Comparison of ENCODE assay signal across 15 cellular contexts in genomic region chr13:77305276-77305675, GRCh38. TPM values are rescaled to one million over a fixed set of nuclear protein-coding genes. Genes with fewer than 3 reads are reported as not detected.
DNase-seq lines count a peak whose midpoint lies in the region; ATAC-seq, FAIRE-seq and TF ChIP-seq lines count a peak whose summit lies in the region.
"Had no signal": no experiment of that assay in that cellular context is flagged by ENCODE, and none has a peak within 500 bp of the region (broad histone marks: within the 10 kb centered on the region; RNA-seq: fewer than 3 reads in every experiment).

No MANE protein-coding gene starts in this region.

- peaks cover 0 to 3% (median 0%) of the 10 kb centered on the region in 7 donors for H3K9me3 Mint-ChIP-seq in CD4-positive, CD25-positive, alpha-beta regulatory T cell
- H3K9me3 Mint-ChIP-seq in HFFc6 (no peaks in the 10 kb centered on the region), T-cell (no peaks in the 10 kb centered on the region), memory B cell (peaks cover 4% of the 10 kb centered on the region)

- peaks cover 62 to 93% (median 79%) of the 10 kb centered on the region in 4 donors for H3K4me1 Mint-ChIP-seq in CD4-positive, CD25-positive, alpha-beta regulatory T cell
- peaks cover 84% of the 10 kb centered on the region for H3K4me1 Mint-ChIP-seq in HFFc6 (ENCODE audit: low read depth)
- peaks cover 89 to 96% (median 90%) of the 10 kb centered on the region in 3 donors for H3K4me1 Mint-ChIP-seq in T-cell
- peaks cover 52% of the 10 kb centered on the region for H3K4me1 Mint-ChIP-seq in memory B cell

- no peak overlapping the region for H3K27ac ChIP-seq in CD4-positive, CD25-positive, alpha-beta regulatory T cell (ENCODE audit: insufficient read depth, low read length, poor library complexity, severe bottlenecking)
- H3K27ac ChIP-seq in ovary (peak overlapping the region in 1 of 2 donors; percentile 22), pancreas (no peak overlapping the region)

- H3K4me3 ChIP-seq in CD4-positive, CD25-positive, alpha-beta regulatory T cell (ENCODE audit: low read depth, low read length) = peak overlapping the region; percentile 12
- no peak overlapping the region for H3K4me3 ChIP-seq in ovary
- no peak overlapping the region for H3K4me3 ChIP-seq in pancreas

- CTCF ChIA-PET in T-cell (lab: Charles Lee) = no interaction called here

- no peak for TF ChIP-seq EP300 in ovary (IDR thresholded peaks at IDR 0.05)

- H3K4me1 ChIP-seq in CD4-positive, CD25-positive, alpha-beta regulatory T cell (ENCODE audit: control insufficient read depth, insufficient read depth, low read length, poor library complexity, severe bottlenecking) = peaks cover 71% of the 10 kb centered on the region
- peaks cover 9% of the 10 kb centered on the region for H3K4me1 ChIP-seq in ovary (ENCODE audit: insufficient read depth)
- H3K4me1 ChIP-seq in pancreas = peaks cover 16 to 34% (median 22%) of the 10 kb centered on the region in 3 donors

- H3K27ac Mint-ChIP-seq in CD4-positive, CD25-positive, alpha-beta regulatory T cell = peak overlapping the region in 1 of 3 donors; percentile 41
- peak overlapping the region; percentile 70 for H3K27ac Mint-ChIP-seq in HFFc6
- peak overlapping the region; percentile 15 to 60 for H3K27ac Mint-ChIP-seq in T-cell
- peak overlapping the region; percentile 17 for H3K27ac Mint-ChIP-seq in memory B cell
- H3K27ac Mint-ChIP-seq: stimulated activated naive CD8-positive, alpha-beta T cell treated with anti-CD3 and anti-CD28 coated beads, Interleukin-15, amount 100 ng/mL, for 72 hours had no signal

- TF ChIP-seq CTCF in HFFc6 (IDR thresholded peaks at IDR 0.05) (no peak), ovary (IDR thresholded peaks at IDR 0.05) (no peak), pancreas (IDR thresholded peaks at IDR 0.05) (no peak)

- no peaks in the 10 kb centered on the region for H3K27me3 Mint-ChIP-seq in CD4-positive, CD25-positive, alpha-beta regulatory T cell
- no peaks in the 10 kb centered on the region; the same call in 1 of the 2 replicates for H3K27me3 Mint-ChIP-seq in HFFc6 (ENCODE audit: insufficient read depth)
- H3K27me3 Mint-ChIP-seq in T-cell = no peaks in the 10 kb centered on the region
- H3K27me3 Mint-ChIP-seq in memory B cell = no peaks in the 10 kb centered on the region
- H3K27me3 Mint-ChIP-seq: stimulated activated naive CD8-positive, alpha-beta T cell treated with anti-CD3 and anti-CD28 coated beads, Interleukin-15, amount 100 ng/mL, for 72 hours had no signal

- peak overlapping the region in 2 of 4 donors; percentile 45 to 67 for H3K4me3 Mint-ChIP-seq in CD4-positive, CD25-positive, alpha-beta regulatory T cell
- H3K4me3 Mint-ChIP-seq in HFFc6 (no peak overlapping the region), T-cell (peak overlapping the region in 2 of 3 donors; percentile 3 to 7), memory B cell (no peak overlapping the region)
- H3K4me3 Mint-ChIP-seq: stimulated activated naive CD8-positive, alpha-beta T cell treated with anti-CD3 and anti-CD28 coated beads, Interleukin-15, amount 100 ng/mL, for 72 hours had no signal

- ATAC-seq in CD4-positive, CD25-positive, alpha-beta regulatory T cell (ENCODE audit: low read depth in 2 of 2) = no peak
- no peak for ATAC-seq in T-cell (replicated peaks in 1 of 4)
- ATAC-seq in memory B cell (ENCODE audit: low read depth) = peak; percentile 74
- no peak for ATAC-seq in pancreas
- ATAC-seq in HG03139 (IDR thresholded peaks at IDR 0.05; ENCODE audit: unreplicated experiment) = no peak
- ATAC-seq: SK-N-SH treated with all-trans-retinoic acid at 6 μM for 48 hours; stimulated activated naive CD8-positive, alpha-beta T cell treated with anti-CD3 and anti-CD28 coated beads, Interleukin-15, amount 100 ng/mL, for 72 hours had no signal

- peaks cover 19% of the 10 kb centered on the region for H3K36me3 Mint-ChIP-seq in CD4-positive, CD25-positive, alpha-beta regulatory T cell
- H3K36me3 Mint-ChIP-seq in HFFc6 (ENCODE audit: low read depth) = peaks cover 9% of the 10 kb centered on the region; the same call in 1 of the 2 replicates
- peaks cover 23% of the 10 kb centered on the region for H3K36me3 Mint-ChIP-seq in T-cell
- H3K36me3 Mint-ChIP-seq in memory B cell = peaks cover 6% of the 10 kb centered on the region

- no peaks in the 10 kb centered on the region for H3K36me3 ChIP-seq in CD4-positive, CD25-positive, alpha-beta regulatory T cell (ENCODE audit: control insufficient read depth, insufficient read depth, low read length)
- no peaks in the 10 kb centered on the region for H3K36me3 ChIP-seq in ovary
- H3K36me3 ChIP-seq in pancreas = no peaks in the 10 kb centered on the region

- H3K27me3 ChIP-seq in CD4-positive, CD25-positive, alpha-beta regulatory T cell (ENCODE audit: control insufficient read depth, insufficient read depth, low read length) = no peaks in the 10 kb centered on the region
- no peaks in the 10 kb centered on the region for H3K27me3 ChIP-seq in ovary
- no peaks in the 10 kb centered on the region for H3K27me3 ChIP-seq in pancreas

- no peak for TF ChIP-seq POLR2A in ovary (IDR thresholded peaks at IDR 0.05)

- POLR2A ChIA-PET in T-cell (lab: Charles Lee) = interaction anchor here (0.6 to 0.7 kb wide), 2 partner anchors 43 to 95 kb away, joined by 3 read pairs; no protein-coding TSS in a partner anchor

- DNase-seq in CD4-positive, CD25-positive, alpha-beta regulatory T cell = no peak
- DNase-seq in HFFc6 (no peak), T-cell (no peak), memory B cell (ENCODE audit: low spot score in 2 of 2) (no peak), posterior vena cava (ENCODE audit: low spot score) (no peak), ovary (no peak), pancreas (no peak)
- DNase-seq: activated CD4-positive, alpha-beta T cell treated with anti-CD3 and anti-CD28 coated beads for 48 hours; caudate nucleus; NCI-H1105; NCI-H526 treated with DMSO at 0.1 percent for 48 hours; posterior cingulate gyrus; stimulated activated naive CD8-positive, alpha-beta T cell treated with anti-CD3 and anti-CD28 coated beads, Interleukin-15, amount 100 ng/mL, for 72 hours had no signal

- intact Hi-C loops in posterior vena cava (cut with DNase I) (no loop called here), ovary (cut with DNase I) (no loop called here), pancreas (cut with DNase I) (no loop called here)

- H3K9me3 ChIP-seq in CD4-positive, CD25-positive, alpha-beta regulatory T cell (ENCODE audit: control insufficient read depth in 2 of 2, low read length in 2 of 2) = no peaks in the 10 kb centered on the region
- H3K9me3 ChIP-seq in ovary (no peaks in the 10 kb centered on the region), pancreas (no peaks in the 10 kb centered on the region)

- no peak for FAIRE-seq in pancreas (lab: Jason Lieb, UNC)

RNA-seq across cellular contexts. Expression of gene MYCBP2, which starts 21.6 kb away (rescaled TPM):
- 189 TPM for total RNA-seq in CD4-positive, CD25-positive, alpha-beta regulatory T cell
- 10 to 100 TPM; 20.8 to 35.9 (median 26.4) TPM for polyA plus RNA-seq in CD4-positive, CD25-positive, alpha-beta regulatory T cell
- 10 to 100 TPM; 52.7 to 66.3 (median 54.9) TPM for total RNA-seq in HFFc6 (2021; fragmentation: NEBNext Ultra II Directional; extraction: Animal tissue kit (Norgen Biotek cat#: 25700))
- total RNA-seq in T-cell (100 to 1,000 TPM; 153 to 214 (median 176) TPM), posterior vena cava (100 to 1,000 TPM; 153 to 188 TPM), ovary (100 to 1,000 TPM in 5 of 7 donors, 10 to 100 TPM in 2; 83.0 to 145 (median 102) TPM), pancreas (10 to 100 TPM; 38.3 to 49.1 (median 46.8) TPM)
- polyA plus RNA-seq in ovary (10 to 100 TPM; 45.6 to 61.3 TPM), pancreas (10 to 100 TPM; 17.6 to 24.8 TPM)

Comparison
In these comparisons a context has a peak if more than half of its experiments do, and no peak if none do; other contexts are left out.
1. H3K4me3 Mint-ChIP-seq: peak in T-cell (2 of 3); none in HFFc6 (single experiment) and memory B cell (single experiment).